In the genomic region with DNA sequence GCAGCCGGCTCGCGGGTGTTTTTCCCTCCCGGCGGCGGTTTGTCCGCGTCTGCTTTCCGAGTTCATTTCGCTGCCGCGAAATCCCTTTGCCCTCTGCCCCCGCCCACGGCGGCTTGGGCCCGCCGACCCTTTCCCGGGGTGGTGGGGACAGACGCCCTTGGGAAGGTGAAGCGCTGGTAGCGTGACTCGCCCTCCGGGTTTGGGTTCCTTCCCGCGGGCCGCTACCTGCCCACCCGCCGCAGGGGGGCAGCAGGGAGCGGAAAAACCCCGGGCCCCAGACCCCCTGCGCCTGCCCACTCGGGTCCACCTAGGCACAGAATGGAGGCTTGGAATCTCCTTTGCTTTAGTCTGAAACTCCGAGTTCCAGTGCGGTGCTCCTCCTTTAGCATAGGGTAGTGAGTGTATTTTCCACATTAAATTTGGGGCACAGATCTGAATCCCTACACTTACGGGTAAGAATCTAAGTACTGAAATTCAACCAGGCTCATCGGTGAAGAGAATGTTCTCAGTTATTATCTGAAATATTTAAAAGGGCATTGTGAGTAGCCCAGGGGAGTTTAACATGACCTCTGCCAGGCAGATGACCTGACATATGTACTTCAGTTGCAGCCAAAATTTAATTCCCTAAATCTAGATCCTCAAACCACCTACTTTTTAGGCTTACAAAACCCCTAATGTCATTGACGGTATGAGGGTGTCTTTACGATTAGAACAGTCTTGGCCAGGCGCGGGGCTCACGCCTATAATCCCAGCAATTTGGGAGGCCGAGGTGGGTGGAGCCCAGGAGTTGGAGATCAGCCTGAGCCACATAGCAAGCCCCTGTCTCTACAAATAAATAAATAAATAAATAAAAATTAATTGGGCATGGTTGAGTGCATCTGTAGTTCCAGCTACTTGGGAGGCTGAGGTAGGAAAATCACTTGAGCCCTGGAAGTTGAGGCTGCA, we compare ENCODE assay signal across 8 cellular contexts. TPM values are rescaled to one million over a fixed set of nuclear protein-coding genes. Genes with fewer than 3 reads are reported as not detected.
DNase-seq lines count a peak whose midpoint lies in the region; ATAC-seq and TF ChIP-seq lines count a peak whose summit lies in the region.

No MANE protein-coding gene starts in this region.

- peak overlapping the region; percentile 89 for H2AFZ ChIP-seq in mesenchymal stem cell (ENCODE audit: low read depth, low read length)

- peak; percentile 93 for TF ChIP-seq CTCF in 22Rv1 (IDR thresholded peaks at IDR 0.05)
- peak in 55 of 56 donors; percentile 19 to 68 (median 55) for TF ChIP-seq CTCF in dorsolateral prefrontal cortex (IDR thresholded peaks at IDR 0.05 in 54 of 56, conservative IDR thresholded peaks at IDR 0.05 in 2 of 56; ENCODE audit: low read depth in 1 of 56, partially characterized antibody in 56 of 56)

- no peak overlapping the region for H2BK120ac ChIP-seq in mesenchymal stem cell (ENCODE audit: low read depth, low read length)

- intact Hi-C loops in dorsolateral prefrontal cortex (cut with DNase I), result loop anchor here (1.0 to 5.0 kb wide), 4 partner anchors 14 to 95 kb away; a partner anchor contains a TSS

- ATAC-seq in GM18499 (IDR thresholded peaks at IDR 0.05; ENCODE audit: insufficient read depth, unreplicated experiment), result peak; percentile 39
- ATAC-seq in HG02973 (IDR thresholded peaks at IDR 0.05; ENCODE audit: unreplicated experiment), result peak; percentile 41

- H3K23ac ChIP-seq in mesenchymal stem cell (ENCODE audit: low read length in 2 of 2), result peak overlapping the region in 1 of 2 experiments; percentile 57

- peak overlapping the region; percentile 75 to 97 (median 88) for H3K4me3 ChIP-seq in dorsolateral prefrontal cortex
- H3K4me3 ChIP-seq in mesenchymal stem cell (ENCODE audit: insufficient read depth in 1 of 2, low read depth in 1 of 2, low read length in 2 of 2), result peak overlapping the region; percentile 92 to 93

- peak overlapping the region; percentile 19 for H2BK5ac ChIP-seq in mesenchymal stem cell (ENCODE audit: low read depth, low read length, poor library complexity, severe bottlenecking)

- peak overlapping the region in 1 of 2 experiments; percentile 88 for H3K14ac ChIP-seq in mesenchymal stem cell (ENCODE audit: low read length in 2 of 2)

- H3K27me3 ChIP-seq in dorsolateral prefrontal cortex, result no peaks in the 10 kb centered on the region
- no peaks in the 10 kb centered on the region for H3K27me3 ChIP-seq in mesenchymal stem cell (ENCODE audit: control insufficient read depth in 1 of 2, insufficient read depth in 1 of 2, low read length in 2 of 2)

- H3K79me1 ChIP-seq in mesenchymal stem cell (replicated peaks; ENCODE audit: low read length, poor library complexity, severe bottlenecking), result peaks cover 21% of the 10 kb centered on the region

- peak overlapping the region; percentile 84 for H3K4me2 ChIP-seq in mesenchymal stem cell (ENCODE audit: low read length, poor library complexity, severe bottlenecking)

- peak overlapping the region; percentile 95 to 96 for H3K4ac ChIP-seq in mesenchymal stem cell (ENCODE audit: low read depth in 1 of 2, low read length in 2 of 2)

- peak; percentile 80 for DNase-seq in NCI-H2227 (lab: John Stamatoyannopoulos, UW; ENCODE audit: unreplicated experiment)
- peak; percentile 84 for DNase-seq in activated CD4-positive, alpha-beta T cell treated with anti-CD3 and anti-CD28 coated beads for 48 hours
- DNase-seq in dorsolateral prefrontal cortex, result peak in 5 of 10 donors; percentile 21 to 59 (median 44)
- DNase-seq in mesenchymal stem cell, result peak; percentile 70
- peak; percentile 62 for DNase-seq in stimulated activated CD8-positive, alpha-beta memory T cell treated with anti-CD3 and anti-CD28 coated beads, Interleukin-15, amount 100 ng/mL, for 24 hours (ENCODE audit: low read depth)

- peak overlapping the region; percentile 95 for H3K9ac ChIP-seq in mesenchymal stem cell (ENCODE audit: low read length)

- peak overlapping the region; percentile 96 for H4K91ac ChIP-seq in mesenchymal stem cell (ENCODE audit: low read length)

- no peaks in the 10 kb centered on the region for H3K9me3 ChIP-seq in mesenchymal stem cell (ENCODE audit: control insufficient read depth, low read length)

- H2AK5ac ChIP-seq in mesenchymal stem cell (ENCODE audit: low read length, severe bottlenecking), result peak overlapping the region; percentile 13

- H3K4me1 ChIP-seq in mesenchymal stem cell (ENCODE audit: control insufficient read depth, insufficient read depth, low read depth, low read length), result peaks cover 14% of the 10 kb centered on the region

- H3K27ac ChIP-seq in 22Rv1 (peak overlapping the region; percentile 90), dorsolateral prefrontal cortex (peak overlapping the region in 56 of 59 donors; percentile 1 to 94 (median 88)), mesenchymal stem cell (ENCODE audit: low read length, poor library complexity, severe bottlenecking) (peak overlapping the region; percentile 91)

- no peak overlapping the region for H4K8ac ChIP-seq in mesenchymal stem cell (ENCODE audit: low read length)

- no peak overlapping the region for H2BK12ac ChIP-seq in mesenchymal stem cell (ENCODE audit: low read length in 2 of 2)

- H2BK15ac ChIP-seq in mesenchymal stem cell (ENCODE audit: low read depth, poor library complexity, severe bottlenecking), result peak overlapping the region; percentile 7

- peak overlapping the region; percentile 92 to 94 for H3K18ac ChIP-seq in mesenchymal stem cell (ENCODE audit: low read depth in 1 of 2, low read length in 2 of 2)

- peaks cover 46 to 54% of the 10 kb centered on the region in 2 experiments for H3K36me3 ChIP-seq in mesenchymal stem cell (ENCODE audit: control insufficient read depth in 1 of 2, insufficient read depth in 2 of 2, low read depth in 1 of 2, low read length in 2 of 2)

- WGBS in mesenchymal stem cell, result 14% methylated on average over 39 of the region's 42 CpGs

RNA-seq across cellular contexts. Expression of a gene that starts 1.0 kb away (rescaled TPM):
- total RNA-seq in dorsolateral prefrontal cortex, result 100 to 1,000 TPM in 119 of 120 experiments, 10 to 100 TPM in 1; 99.4 to 250 (median 169) TPM
- 1,365 TPM for polyA plus RNA-seq in mesenchymal stem cell (2013, experiment 1 of 2)
- polyA plus RNA-seq in mesenchymal stem cell (2013, experiment 2 of 2), result 1,368 TPM

RNA-seq across cellular contexts. Expression of a gene that starts 13.9 kb away (rescaled TPM):
- total RNA-seq in dorsolateral prefrontal cortex, result 100 to 1,000 TPM in 28 of 120 experiments, 10 to 100 TPM in 92; 27.3 to 129 (median 82.4) TPM
- polyA plus RNA-seq in mesenchymal stem cell (2013, experiment 1 of 2), result 147 TPM
- polyA plus RNA-seq in mesenchymal stem cell (2013, experiment 2 of 2), result 158 TPM

RNA-seq across cellular contexts. Expression of a gene that starts 46.6 kb away (rescaled TPM):
- total RNA-seq in dorsolateral prefrontal cortex, result 100 to 1,000 TPM; 177 to 522 (median 260) TPM
- polyA plus RNA-seq in mesenchymal stem cell (2013, experiment 1 of 2), result 41.1 TPM
- polyA plus RNA-seq in mesenchymal stem cell (2013, experiment 2 of 2), result 40.7 TPM
